In genomic region chr19:55454787-55455243, GRCh38 we compare ENCODE assay signal across 9 cellular contexts. TPM values are rescaled to one million over a fixed set of nuclear protein-coding genes. Genes with fewer than 3 reads are reported as not detected.
DNase-seq lines count a peak whose midpoint lies in the region; ATAC-seq, FAIRE-seq and TF ChIP-seq lines count a peak whose summit lies in the region.
"Had no signal": no experiment of that assay in that cellular context is flagged by ENCODE, and none has a peak within 500 bp of the region (broad histone marks: within the 10 kb centered on the region; RNA-seq: fewer than 3 reads in every experiment).

No MANE protein-coding gene starts in this region.

- H3K4me1 ChIP-seq in CD4-positive, alpha-beta memory T cell (ENCODE audit: insufficient read depth, low read length), result peaks cover 10% of the 10 kb centered on the region
- H3K4me1 ChIP-seq in lung (ENCODE audit: control insufficient read depth in 2 of 2, insufficient read depth in 2 of 2, low read length in 2 of 2), result peaks cover 0 to 8% of the 10 kb centered on the region in 2 donors

- no peak overlapping the region for H3K27ac ChIP-seq in CD4-positive, alpha-beta memory T cell (ENCODE audit: low read depth, low read length)
- H3K27ac ChIP-seq in lung (ENCODE audit: low read depth in 1 of 2, low read length in 1 of 2), result no peak overlapping the region

- peaks cover 3 to 8% of the 10 kb centered on the region in 2 donors for H3K36me3 Mint-ChIP-seq in CD4-positive, alpha-beta memory T cell
- H3K36me3 Mint-ChIP-seq in T-helper 17 cell (ENCODE audit: low read depth), result peaks cover 9% of the 10 kb centered on the region

- no peak overlapping the region for H3K4me3 ChIP-seq in CD4-positive, alpha-beta memory T cell (ENCODE audit: low read length in 2 of 2)
- H3K4me3 ChIP-seq in bronchial epithelial cell (ENCODE audit: low read depth, low read length) (no peak overlapping the region), lung (no peak overlapping the region)

- no peaks in the 10 kb centered on the region for H3K27me3 ChIP-seq in CD4-positive, alpha-beta memory T cell (ENCODE audit: insufficient read depth, low read length)
- H3K27me3 ChIP-seq in bronchial epithelial cell (ENCODE audit: control insufficient read depth, insufficient read depth, low read length), result peaks cover 10% of the 10 kb centered on the region
- peaks cover 7% of the 10 kb centered on the region for H3K27me3 ChIP-seq in lung (ENCODE audit: control insufficient read depth, insufficient read depth)

- TF ChIP-seq CTCF in bronchial epithelial cell (IDR thresholded peaks at IDR 0.05; ENCODE audit: insufficient read depth, low read length, severe bottlenecking) (peak; percentile 67), lung (IDR thresholded peaks at IDR 0.05; ENCODE audit: control extremely low read depth, extremely low read depth) (peak; percentile 7)

- intact Hi-C loops in CD4-positive, alpha-beta memory T cell (cut with micrococcal nuclease), result loop anchor here (1.0 kb wide), 2 partner anchors 163 to 314 kb away; no protein-coding TSS in a partner anchor

- H3K4me3 Mint-ChIP-seq in CD4-positive, alpha-beta memory T cell, result peak overlapping the region in 1 of 8 donors; percentile 72
- H3K4me3 Mint-ChIP-seq in T-helper 17 cell, result no peak overlapping the region
- H3K4me3 Mint-ChIP-seq: memory B cell had no signal

- H3K9me3 ChIP-seq in CD4-positive, alpha-beta memory T cell (ENCODE audit: control insufficient read depth in 1 of 2, low read length in 2 of 2), result no peaks in the 10 kb centered on the region
- no peaks in the 10 kb centered on the region for H3K9me3 ChIP-seq in T-helper 17 cell (ENCODE audit: control insufficient read depth, low read length, poor library complexity, severe bottlenecking)
- no peaks in the 10 kb centered on the region for H3K9me3 ChIP-seq in lung (ENCODE audit: control insufficient read depth in 2 of 2, insufficient read depth in 1 of 2, low read length in 1 of 2)

- ATAC-seq in T-helper 17 cell (peak; percentile 39), lung (ENCODE audit: insufficient read depth, low FRiP score) (no peak), GM19351 (IDR thresholded peaks at IDR 0.05; ENCODE audit: unreplicated experiment) (no peak)

- H3K27me3 Mint-ChIP-seq in CD4-positive, alpha-beta memory T cell, result peaks cover 10 to 18% of the 10 kb centered on the region in 2 donors
- H3K27me3 Mint-ChIP-seq in T-helper 17 cell, result no peaks in the 10 kb centered on the region

- H3K4me1 Mint-ChIP-seq in CD4-positive, alpha-beta memory T cell, result peaks cover 5 to 22% (median 15%) of the 10 kb centered on the region in 4 donors
- peaks cover 12% of the 10 kb centered on the region for H3K4me1 Mint-ChIP-seq in T-helper 17 cell

- POLR2A ChIA-PET in CD4-positive, alpha-beta memory T cell (lab: Charles Lee; ENCODE audit: partially characterized antibody), result no interaction called here

- peak in 3 of 5 donors; percentile 28 to 45 (median 40) for DNase-seq in CD4-positive, alpha-beta memory T cell
- peak in 57 of 76 experiments; percentile 13 to 76 (median 50) for DNase-seq in HUDEP-2 (lab: John Stamatoyannopoulos, UW; ENCODE audit: unreplicated experiment in 76 of 76)
- peak in 2 of 3 donors; percentile 24 to 48 for DNase-seq in T-helper 17 cell
- DNase-seq in bronchial epithelial cell (ENCODE audit: low read depth), result no peak
- DNase-seq in lung (ENCODE audit: low spot score), result no peak
- no peak for DNase-seq in NK-92 treated with Interleukin-12 subunit alpha and Interleukin-12 subunit beta, amount 100 ng/mL, for 24 hours (lab: John Stamatoyannopoulos, UW)
- DNase-seq in SKM-1 (lab: John Stamatoyannopoulos, UW; ENCODE audit: unreplicated experiment), result no peak

- no peaks in the 10 kb centered on the region for H3K9me3 Mint-ChIP-seq in CD4-positive, alpha-beta memory T cell
- H3K9me3 Mint-ChIP-seq: memory B cell had no signal

- 82 to 85% methylated on average over 13 to 14 of the region's 14 CpGs for WGBS in lung, 2 donors

- no peak for FAIRE-seq in bronchial epithelial cell (lab: Jason Lieb, UNC)

- peak overlapping the region in 1 of 7 donors; percentile 22 for H3K27ac Mint-ChIP-seq in CD4-positive, alpha-beta memory T cell
- no peak overlapping the region for H3K27ac Mint-ChIP-seq in T-helper 17 cell
- H3K27ac Mint-ChIP-seq: memory B cell had no signal

- CTCF ChIA-PET in CD4-positive, alpha-beta memory T cell (lab: Charles Lee; ENCODE audit: partially characterized antibody), result interaction anchor here (1.3 to 3.0 kb wide), 4 partner anchors 13 to 313 kb away, joined by 5 to 12 read pairs (median 10); no protein-coding TSS in a partner anchor

- H3K36me3 ChIP-seq in CD4-positive, alpha-beta memory T cell (ENCODE audit: insufficient read depth, low read length), result no peaks in the 10 kb centered on the region
- H3K36me3 ChIP-seq in bronchial epithelial cell (ENCODE audit: control insufficient read depth, insufficient read depth, low read length), result no peaks in the 10 kb centered on the region
- peaks cover 0 to 19% of the 10 kb centered on the region in 2 donors for H3K36me3 ChIP-seq in lung (ENCODE audit: control insufficient read depth in 2 of 2, insufficient read depth in 2 of 2, low read length in 2 of 2)

RNA-seq across cellular contexts. Expression of gene ISOC2, which starts 6.6 kb away (rescaled TPM):
- 10 to 100 TPM in 1 of 2 experiments, 1 to 10 TPM in 1; 9.9 to 13.7 TPM for total RNA-seq in CD4-positive, alpha-beta memory T cell
- polyA plus RNA-seq in CD4-positive, alpha-beta memory T cell, result 10 to 100 TPM; 24.7 to 29.4 TPM
- total RNA-seq in T-helper 17 cell (1 to 10 TPM; 6.5 to 7.2 TPM), bronchial epithelial cell (33.2 and 33.3 TPM in 2 replicates), lung (10 to 100 TPM; 34.9 to 63.2 TPM)
- 10 to 100 TPM; 68.6 to 85.0 TPM for polyA plus RNA-seq in lung

RNA-seq across cellular contexts. Expression of gene C19orf85, which starts 9.7 kb away (rescaled TPM):
- total RNA-seq in CD4-positive, alpha-beta memory T cell, result not detected
- polyA plus RNA-seq in CD4-positive, alpha-beta memory T cell, result not detected
- total RNA-seq in T-helper 17 cell, result not detected
- total RNA-seq in bronchial epithelial cell, result not detected in 2 replicates
- not detected for total RNA-seq in lung
- polyA plus RNA-seq in lung, result not detected

RNA-seq across cellular contexts. Expression of gene SHISA7, which starts 11.7 kb away (rescaled TPM):
- total RNA-seq in CD4-positive, alpha-beta memory T cell, result not detected
- polyA plus RNA-seq in CD4-positive, alpha-beta memory T cell, result not detected
- total RNA-seq in T-helper 17 cell, result not detected
- total RNA-seq in bronchial epithelial cell, result not detected in 2 replicates
- under 1 TPM; 0.03 to 0.14 TPM for total RNA-seq in lung
- polyA plus RNA-seq in lung, result not detected

RNA-seq across cellular contexts. Expression of gene ZNF628, which starts 21.6 kb away (rescaled TPM):
- 1 to 10 TPM; 8.1 to 9.1 TPM for total RNA-seq in CD4-positive, alpha-beta memory T cell
- under 1 TPM in 1 of 2 donors, not detected in 1; 0.47 TPM for polyA plus RNA-seq in CD4-positive, alpha-beta memory T cell
- total RNA-seq in T-helper 17 cell (10 to 100 TPM; 19.4 to 25.5 TPM), bronchial epithelial cell (0.79 and 1.0 TPM in 2 replicates), lung (10 to 100 TPM in 1 of 2 donors, 1 to 10 TPM in 1; 2.0 to 12.3 TPM)
- 1 to 10 TPM; 7.5 to 8.0 TPM for polyA plus RNA-seq in lung

RNA-seq across cellular contexts. Expression of gene NAT14, which starts 30.2 kb away (rescaled TPM):
- total RNA-seq in CD4-positive, alpha-beta memory T cell, result 1 to 10 TPM; 2.7 to 3.1 TPM
- 1 to 10 TPM; 2.6 to 3.2 TPM for polyA plus RNA-seq in CD4-positive, alpha-beta memory T cell
- total RNA-seq in T-helper 17 cell (10 to 100 TPM in 1 of 2 donors, 1 to 10 TPM in 1; 9.1 to 11.9 TPM), bronchial epithelial cell (2.4 and 3.5 TPM in 2 replicates), lung (10 to 100 TPM; 17.7 to 43.9 TPM)
- polyA plus RNA-seq in lung, result 10 to 100 TPM; 22.6 to 46.2 TPM

Comparison
In these comparisons a context has a peak if more than half of its experiments do, and no peak if none do; other contexts are left out.
1. DNase-seq: peak in CD4-positive, alpha-beta memory T cell (3 of 5), HUDEP-2 (57 of 76) and T-helper 17 cell (2 of 3); none in bronchial epithelial cell (single experiment), lung (single experiment), NK-92 treated with Interleukin-12 subunit alpha and Interleukin-12 subunit beta, amount 100 ng/mL, for 24 hours (single experiment) and SKM-1 (single experiment).